23 cellular contexts compared by ENCODE assay signal in the genomic region with DNA sequence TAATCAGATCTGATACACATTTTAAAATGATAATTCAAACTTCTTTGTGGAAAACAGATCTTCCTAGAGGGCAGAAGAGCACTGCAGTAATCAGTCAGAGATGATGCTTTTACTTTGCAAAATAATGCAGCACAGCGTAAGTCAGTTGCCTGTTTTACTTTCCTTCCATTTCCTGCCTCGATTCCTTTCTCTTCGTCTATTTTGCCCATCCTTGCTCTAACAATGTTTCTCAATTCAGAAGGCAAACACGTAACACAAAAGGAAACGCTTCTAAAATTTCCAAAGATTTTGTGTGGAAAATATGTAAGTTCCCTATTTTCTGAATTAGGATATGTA.
DNase-seq lines count a peak whose midpoint lies in the region; ATAC-seq and TF ChIP-seq lines count a peak whose summit lies in the region.
"Had no signal": no experiment of that assay in that cellular context is flagged by ENCODE, and none has a peak within 500 bp of the region (broad histone marks: within the 10 kb centered on the region; RNA-seq: fewer than 3 reads in every experiment).

No MANE protein-coding gene starts in this region.

- H3K27me3 Mint-ChIP-seq in naive thymus-derived CD4-positive, alpha-beta T cell = peaks cover 10 to 17% (median 14%) of the 10 kb centered on the region in 5 donors

- TF ChIP-seq CTCF in GM12865 (IDR thresholded peaks at IDR 0.05; ENCODE audit: insufficient read depth, low read depth, low read length, missing control alignments) = no peak
- no peak; the same call in 1 of the 2 replicates for TF ChIP-seq CTCF in Panc1 (IDR thresholded peaks at IDR 0.05)
- TF ChIP-seq CTCF in hepatocyte (IDR thresholded peaks at IDR 0.05; ENCODE audit: poor library complexity) = no peak
- TF ChIP-seq CTCF in psoas muscle (IDR thresholded peaks at IDR 0.05) = no peak

- POLR2A ChIA-PET in Panc1 (lab: Charles Lee) = no interaction called here
- POLR2A ChIA-PET in naive thymus-derived CD4-positive, alpha-beta T cell (lab: Charles Lee) = no interaction called here

- H3K36me3 ChIP-seq in Panc1 (ENCODE audit: control insufficient read depth, insufficient read depth, low read length) (no peaks in the 10 kb centered on the region), hepatocyte (replicated peaks; ENCODE audit: insufficient read depth, low read depth) (no peaks in the 10 kb centered on the region), psoas muscle (ENCODE audit: insufficient read depth in 1 of 2, low read depth in 1 of 2) (no peaks in the 10 kb centered on the region)
- H3K36me3 ChIP-seq in naive thymus-derived CD4-positive, alpha-beta T cell (ENCODE audit: control insufficient read depth in 2 of 3, insufficient read depth in 3 of 3, low read length in 3 of 3) = no peaks in the 10 kb centered on the region
- H3K36me3 ChIP-seq: ascending aorta had no signal

- no peaks in the 10 kb centered on the region for H3K9me3 ChIP-seq in Panc1 (ENCODE audit: control insufficient read depth, insufficient read depth, low read depth, low read length)
- H3K9me3 ChIP-seq in hepatocyte (ENCODE audit: low read depth) = no peaks in the 10 kb centered on the region
- H3K9me3 ChIP-seq in psoas muscle = no peaks in the 10 kb centered on the region
- no peaks in the 10 kb centered on the region for H3K9me3 ChIP-seq in naive thymus-derived CD4-positive, alpha-beta T cell (ENCODE audit: control insufficient read depth in 2 of 3, low read length in 3 of 3)
- H3K9me3 ChIP-seq: ascending aorta had no signal

- no peaks in the 10 kb centered on the region for H3K4me1 Mint-ChIP-seq in naive thymus-derived CD4-positive, alpha-beta T cell
- H3K4me1 Mint-ChIP-seq: activated CD4-positive, alpha-beta memory T cell treated with anti-CD3 and anti-CD28 coated beads, Interleukin-2, amount 10 ng/mL, durations not matched to agents 7 days and 5 days had no signal

- peaks cover 2% of the 10 kb centered on the region for H3K79me2 ChIP-seq in hepatocyte

- CTCF ChIA-PET in Panc1 (lab: Charles Lee) = no interaction called here
- CTCF ChIA-PET in naive thymus-derived CD4-positive, alpha-beta T cell (lab: Charles Lee) = no interaction called here

- no peak for ATAC-seq in Panc1
- no peak for ATAC-seq in psoas muscle
- ATAC-seq in naive thymus-derived CD4-positive, alpha-beta T cell = no peak
- ATAC-seq in GM21423 (IDR thresholded peaks at IDR 0.05; ENCODE audit: unreplicated experiment) = no peak
- ATAC-seq: activated naive CD4-positive, alpha-beta T cell treated with anti-CD3 and anti-CD28 coated beads, Interleukin-2, amount 50 U/mL, for 72 hours; left lobe of liver; PC-3 had no signal

- BruUV-seq in Panc1 (replicated peaks; lab: Mats Ljungman, UMichigan) = no TSS peak

- no peaks in the 10 kb centered on the region for H4K20me1 ChIP-seq in hepatocyte (ENCODE audit: insufficient read depth, poor library complexity, severe bottlenecking)

- H3K4me1 ChIP-seq in Panc1 (ENCODE audit: control insufficient read depth, insufficient read depth, low read length) (peaks cover 41% of the 10 kb centered on the region), hepatocyte (ENCODE audit: insufficient read depth) (peaks cover 4% of the 10 kb centered on the region), psoas muscle (no peaks in the 10 kb centered on the region)
- no peaks in the 10 kb centered on the region for H3K4me1 ChIP-seq in naive thymus-derived CD4-positive, alpha-beta T cell (ENCODE audit: control insufficient read depth in 2 of 2, insufficient read depth in 2 of 2, low read length in 2 of 2)

- H3K9me3 Mint-ChIP-seq in naive thymus-derived CD4-positive, alpha-beta T cell = no peaks in the 10 kb centered on the region
- H3K9me3 Mint-ChIP-seq: activated CD4-positive, alpha-beta memory T cell treated with anti-CD3 and anti-CD28 coated beads, Interleukin-2, amount 10 ng/mL, durations not matched to agents 7 days and 5 days; activated naive CD4-positive, alpha-beta T cell treated with anti-CD3 and anti-CD28 coated beads, Interleukin-2, amount 50 U/mL, for 72 hours; activated T-helper 2 cell treated with anti-CD3 and anti-CD28 coated beads, Interferon-gamma antibody, Interleukin-2, Interleukin-4, amounts not matched to agents 10 μg/mL and 5 μg/mL and 100 μg/mL, durations not matched to agents 14 hours and 24 hours and 36 hours had no signal

- in situ Hi-C loops in Panc1 (cut with HindIII; ENCODE audit: low pct_unique_long_range_greater_than_20kb, low sequenced_read_pairs) = no loop called here

- H3K27me3 ChIP-seq in Panc1 (ENCODE audit: control insufficient read depth, insufficient read depth, low read length) (no peaks in the 10 kb centered on the region), hepatocyte (no peaks in the 10 kb centered on the region), psoas muscle (ENCODE audit: insufficient read depth in 3 of 3, low read length in 2 of 3) (no peaks in the 10 kb centered on the region)
- H3K27me3 ChIP-seq in naive thymus-derived CD4-positive, alpha-beta T cell (ENCODE audit: control insufficient read depth in 2 of 2, insufficient read depth in 2 of 2, low read length in 2 of 2) = no peaks in the 10 kb centered on the region
- H3K27me3 ChIP-seq: ascending aorta had no signal

- 64% methylated on average over 5 of the region's 5 CpGs for WGBS in hepatocyte (ENCODE audit: low lambda C conversion rate, missing lambda C conversion rate)
- WGBS in psoas muscle, 3 donors = 32 to 45% (median 39%) methylated on average over 5 of the region's 5 CpGs

- H3K27ac ChIP-seq in Panc1 (ENCODE audit: low read length) (peak overlapping the region; percentile 74; the same call in 1 of the 2 replicates), hepatocyte (no peak overlapping the region), psoas muscle (no peak overlapping the region)
- no peak overlapping the region for H3K27ac ChIP-seq in naive thymus-derived CD4-positive, alpha-beta T cell (ENCODE audit: low read depth, low read length)
- H3K27ac ChIP-seq: ascending aorta, skin epidermis had no signal

- H3K4me2 ChIP-seq in hepatocyte = peak overlapping the region; percentile 38

- H3K4me3 ChIP-seq in GM12865 (ENCODE audit: low read depth, low read length) = peak overlapping the region; percentile 48
- H3K4me3 ChIP-seq in Panc1 (ENCODE audit: low read depth in 2 of 2, low read length in 2 of 2) = no peak overlapping the region
- H3K4me3 ChIP-seq in hepatocyte = no peak overlapping the region
- H3K4me3 ChIP-seq in psoas muscle = peak overlapping the region; percentile 30
- no peak overlapping the region for H3K4me3 ChIP-seq in naive thymus-derived CD4-positive, alpha-beta T cell (ENCODE audit: low read length)
- H3K4me3 ChIP-seq: ascending aorta, skin epidermis had no signal

- H3K36me3 Mint-ChIP-seq in naive thymus-derived CD4-positive, alpha-beta T cell = no peaks in the 10 kb centered on the region
- H3K36me3 Mint-ChIP-seq: activated naive CD4-positive, alpha-beta T cell treated with anti-CD3 and anti-CD28 coated beads, Interleukin-2, amount 50 U/mL, for 72 hours had no signal

- DNase-seq in GM12865 (ENCODE audit: low read depth) = no peak
- no peak for DNase-seq in Panc1 (ENCODE audit: low read depth, low spot score)
- no peak for DNase-seq in hepatocyte (ENCODE audit: low spot score)
- no peak for DNase-seq in psoas muscle
- DNase-seq in naive thymus-derived CD4-positive, alpha-beta T cell = no peak
- DNase-seq in NCI-H2227 (lab: John Stamatoyannopoulos, UW; ENCODE audit: unreplicated experiment) = no peak
- DNase-seq: activated CD4-positive, alpha-beta memory T cell treated with anti-CD3 and anti-CD28 coated beads, Interleukin-2, amount 10 ng/mL, durations not matched to agents 7 days and 5 days; activated CD4-positive, CD25-positive, alpha-beta regulatory T cell; C1 segment of cervical spinal cord; KG1; NCI-H1436; NCI-H510A; PC-3; Right ventricle myocardium superior; stimulated activated CD4-positive, alpha-beta T cell treated with anti-CD3 and anti-CD28 coated beads, Interleukin-1b, Interleukin-23, amount 100 ng/mL, for 48 hours; SW 1271 had no signal

- intact Hi-C loops in Panc1 (cut with micrococcal nuclease; ENCODE audit: unreplicated experiment) = no loop called here
- intact Hi-C loops in psoas muscle (cut with DNase I) = no loop called here
- intact Hi-C loops in naive thymus-derived CD4-positive, alpha-beta T cell (cut with micrococcal nuclease) = no loop called here

- no peak overlapping the region for H3K27ac Mint-ChIP-seq in naive thymus-derived CD4-positive, alpha-beta T cell
- H3K27ac Mint-ChIP-seq: activated CD4-positive, alpha-beta memory T cell treated with anti-CD3 and anti-CD28 coated beads, Interleukin-2, amount 10 ng/mL, durations not matched to agents 7 days and 5 days; activated naive CD4-positive, alpha-beta T cell treated with anti-CD3 and anti-CD28 coated beads, Interleukin-2, amount 50 U/mL, for 72 hours; activated T-helper 2 cell treated with anti-CD3 and anti-CD28 coated beads, Interferon-gamma antibody, Interleukin-2, Interleukin-4, amounts not matched to agents 10 μg/mL and 5 μg/mL and 100 μg/mL, durations not matched to agents 14 hours and 24 hours and 36 hours; progenitor cell of endocrine pancreas had no signal

- H3K4me3 Mint-ChIP-seq in naive thymus-derived CD4-positive, alpha-beta T cell = no peak overlapping the region
- H3K4me3 Mint-ChIP-seq: activated CD4-positive, alpha-beta memory T cell treated with anti-CD3 and anti-CD28 coated beads, Interleukin-2, amount 10 ng/mL, durations not matched to agents 7 days and 5 days had no signal

- no peaks in the 10 kb centered on the region for H3K9me2 ChIP-seq in hepatocyte (replicated peaks; ENCODE audit: insufficient read depth)

- H2AFZ ChIP-seq in hepatocyte = peak overlapping the region; percentile 13

Comparison
In these comparisons a context has a peak if more than half of its experiments do, and no peak if none do; other contexts are left out.
1. H3K4me3 ChIP-seq: peak in GM12865 (single experiment) and psoas muscle (single experiment); none in Panc1 (0 of 2), hepatocyte (single experiment) and naive thymus-derived CD4-positive, alpha-beta T cell (single experiment).